Comparison of ENCODE assay signal across 8 cellular contexts in the genomic region with DNA sequence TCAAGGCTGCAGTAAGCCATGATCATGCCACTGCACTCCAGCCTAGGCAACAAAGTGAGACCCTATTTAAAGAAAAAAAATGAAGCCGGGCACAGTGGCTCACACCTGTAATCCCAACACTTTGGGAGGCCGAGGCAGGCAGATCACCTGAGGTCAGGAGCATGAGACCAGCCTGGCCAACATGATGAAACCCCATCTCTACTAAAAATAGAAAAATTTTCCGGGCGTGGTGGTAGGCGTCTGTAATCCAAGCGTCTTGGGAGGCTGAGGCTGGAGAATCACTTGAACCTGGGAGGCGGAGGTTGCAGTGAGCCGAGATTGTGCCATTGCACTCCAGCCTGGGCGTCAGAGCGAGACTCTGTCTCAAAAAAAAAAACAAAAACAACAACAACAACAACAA. TPM values are rescaled to one million over a fixed set of nuclear protein-coding genes. Genes with fewer than 3 reads are reported as not detected.
"Had no signal": no experiment of that assay in that cellular context is flagged by ENCODE, and none has a peak within 500 bp of the region (broad histone marks: within the 10 kb centered on the region; RNA-seq: fewer than 3 reads in every experiment).

No MANE protein-coding gene starts in this region.

RNA-seq across cellular contexts. Expression of gene DCDC2B, which starts 43.3 kb away (rescaled TPM):
- total RNA-seq: PC-3, PC-9, Right ventricle myocardium inferior, Right ventricle myocardium superior, RPMI7951, SJCRH30, SJSA1, SK-MEL-5 had no signal
